Comparison of ENCODE assay signal across 1 cellular context in genomic region chr6:99416892-99417767, GRCh38.
TF ChIP-seq lines count a peak whose summit lies in the region.

No MANE protein-coding gene starts in this region.

TF ChIP-seq in HepG2, 621 proteins besides CTCF, POLR2A, EP300 and RAD21:
- TF ChIP-seq HMGXB3 (CRISPR knock-in tag; IDR thresholded peaks at IDR 0.05; ENCODE audit: borderline replicate concordance) (no peak), ZNF577 (CRISPR knock-in tag; IDR thresholded peaks at IDR 0.05; ENCODE audit: borderline replicate concordance, low read depth) (no peak), ATF2 (CRISPR knock-in tag; IDR thresholded peaks at IDR 0.05) (no peak)
